9 cellular contexts compared by ENCODE assay signal in genomic region chr14:99821519-99822165, GRCh38. TPM values are rescaled to one million over a fixed set of nuclear protein-coding genes. Genes with fewer than 3 reads are reported as not detected.
DNase-seq lines count a peak whose midpoint lies in the region; ATAC-seq, FAIRE-seq and TF ChIP-seq lines count a peak whose summit lies in the region.
"Had no signal": no experiment of that assay in that cellular context is flagged by ENCODE, and none has a peak within 500 bp of the region (broad histone marks: within the 10 kb centered on the region; RNA-seq: fewer than 3 reads in every experiment).

No MANE protein-coding gene starts in this region.

- ATAC-seq in Right ventricle myocardium inferior, result no peak

- H3K4me3 Mint-ChIP-seq in T-helper 2 cell treated with Interferon-gamma antibody and Interleukin-4, amounts not matched to agents 5 μg/mL and 100 μg/mL, for 36 hours, result no peak overlapping the region

- H3K27ac Mint-ChIP-seq in T-helper 2 cell treated with Interferon-gamma antibody and Interleukin-4, amounts not matched to agents 5 μg/mL and 100 μg/mL, for 36 hours, result no peak overlapping the region

- H3K27me3 Mint-ChIP-seq in T-helper 2 cell treated with Interferon-gamma antibody and Interleukin-4, amounts not matched to agents 5 μg/mL and 100 μg/mL, for 36 hours (ENCODE audit: low read depth), result peaks cover 43% of the 10 kb centered on the region

- DNase-seq in cardiac muscle cell (ENCODE audit: low read depth in 1 of 2, low spot score in 1 of 2) (peak; percentile 57 to 58), Right ventricle myocardium inferior (ENCODE audit: missing footprints) (no peak), OCI-M1 (lab: John Stamatoyannopoulos, UW) (peak; percentile 70), fibroblast of mammary gland (ENCODE audit: low read depth) (peak; percentile 80), uterus (peak; percentile 30 to 34), D721Med (ENCODE audit: insufficient read length, low spot score) (no peak), COLO668 (lab: John Stamatoyannopoulos, UW; ENCODE audit: unreplicated experiment) (no peak)
- no peak for DNase-seq in T-helper 2 cell treated with Interferon-gamma antibody and Interleukin-4, amounts not matched to agents 5 μg/mL and 100 μg/mL, for 36 hours (ENCODE audit: low spot score)
- DNase-seq: COR-L47 had no signal

- no peak for FAIRE-seq in D721Med (lab: Jason Lieb, UNC)

- H3K4me1 Mint-ChIP-seq in T-helper 2 cell treated with Interferon-gamma antibody and Interleukin-4, amounts not matched to agents 5 μg/mL and 100 μg/mL, for 36 hours (ENCODE audit: low read depth), result peaks cover 10% of the 10 kb centered on the region

- H3K4me3 ChIP-seq in cardiac muscle cell, result no peak overlapping the region
- H3K4me3 ChIP-seq in fibroblast of mammary gland (ENCODE audit: control insufficient read depth, low read depth, low read length), result no peak overlapping the region
- H3K4me3 ChIP-seq in uterus, result no peak overlapping the region

- H3K36me3 ChIP-seq in cardiac muscle cell, result no peaks in the 10 kb centered on the region
- H3K36me3 ChIP-seq in uterus, result no peaks in the 10 kb centered on the region

- H3K9me3 Mint-ChIP-seq in T-helper 2 cell treated with Interferon-gamma antibody and Interleukin-4, amounts not matched to agents 5 μg/mL and 100 μg/mL, for 36 hours, result no peaks in the 10 kb centered on the region

- no peaks in the 10 kb centered on the region for H3K36me3 Mint-ChIP-seq in T-helper 2 cell treated with Interferon-gamma antibody and Interleukin-4, amounts not matched to agents 5 μg/mL and 100 μg/mL, for 36 hours (ENCODE audit: low read depth)

- H3K4me1 ChIP-seq in cardiac muscle cell (ENCODE audit: low read depth) (no peaks in the 10 kb centered on the region), uterus (no peaks in the 10 kb centered on the region)

- intact Hi-C loops in Right ventricle myocardium inferior (cut with DNase I), result no loop called here
- intact Hi-C loops in uterus (cut with DNase I; ENCODE audit: low total_unique reads), result no loop called here

- H3K27ac ChIP-seq in cardiac muscle cell, result no peak overlapping the region
- no peak overlapping the region for H3K27ac ChIP-seq in uterus

- TF ChIP-seq CTCF in cardiac muscle cell (IDR thresholded peaks at IDR 0.05; ENCODE audit: low read depth, low read length) (no peak), fibroblast of mammary gland (conservative IDR thresholded peaks at IDR 0.05; ENCODE audit: control insufficient read depth, insufficient read depth, low read depth, low read length) (no peak), uterus (IDR thresholded peaks at IDR 0.05) (no peak), D721Med (IDR thresholded peaks at IDR 0.05; ENCODE audit: insufficient read depth, missing control alignments) (no peak)

- H3K27me3 ChIP-seq in cardiac muscle cell, result no peaks in the 10 kb centered on the region
- no peaks in the 10 kb centered on the region for H3K27me3 ChIP-seq in uterus

- H3K9me3 ChIP-seq in cardiac muscle cell (ENCODE audit: low read depth) (no peaks in the 10 kb centered on the region), uterus (no peaks in the 10 kb centered on the region)

- TF ChIP-seq POLR2A in uterus (IDR thresholded peaks at IDR 0.05), result no peak

RNA-seq across cellular contexts. Expression of gene EML1, which starts 28.4 kb away (rescaled TPM):
- 16.6 and 28.0 TPM in 2 replicates for total RNA-seq in cardiac muscle cell
- 16.7 and 16.9 TPM in 2 replicates for polyA plus RNA-seq in cardiac muscle cell
- total RNA-seq in Right ventricle myocardium inferior, result 49.6 TPM
- total RNA-seq in uterus, result 100 to 1,000 TPM in 1 of 4 donors, 10 to 100 TPM in 3; 51.4 to 184 (median 84.4) TPM

Comparison
In these comparisons a context has a peak if more than half of its experiments do, and no peak if none do; other contexts are left out.
1. DNase-seq: peak in cardiac muscle cell (2 of 2), OCI-M1 (single experiment), fibroblast of mammary gland (single experiment) and uterus (2 of 2); none in Right ventricle myocardium inferior (single experiment), D721Med (single experiment), T-helper 2 cell treated with Interferon-gamma antibody and Interleukin-4, amounts not matched to agents 5 μg/mL and 100 μg/mL, for 36 hours (single experiment) and COLO668 (single experiment).